In the genomic region with DNA sequence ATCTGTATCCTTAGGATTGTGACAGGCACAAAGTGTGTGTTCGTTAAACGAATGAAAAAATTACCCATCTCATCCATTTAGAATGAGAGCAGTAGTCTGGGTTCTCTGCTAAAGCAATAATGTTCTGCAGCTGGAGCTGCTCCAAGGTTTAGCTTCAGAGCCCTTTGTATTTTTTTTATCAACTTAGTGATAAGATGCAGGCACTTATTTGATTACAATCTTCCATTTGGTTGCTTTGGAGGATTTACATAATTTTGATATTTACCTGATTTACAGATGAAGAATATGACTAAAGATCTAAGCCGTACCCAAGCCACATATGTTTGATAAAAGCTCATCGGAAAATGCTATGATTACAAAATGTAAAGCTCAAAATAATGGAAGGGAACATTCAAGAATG, we compare ENCODE assay signal across 28 cellular contexts.
"Had no signal": no experiment of that assay in that cellular context is flagged by ENCODE, and none has a peak within 500 bp of the region (broad histone marks: within the 10 kb centered on the region; RNA-seq: fewer than 3 reads in every experiment).

No MANE protein-coding gene starts in this region.

- H3K27me3 Mint-ChIP-seq: naive B cell; stimulated activated naive B cell treated with anti-CD40 and anti-IgM and Interleukin-4, amounts not matched to agents 10 μg/mL and 1 μg/mL and 100 μg/mL, for 72 hours; stimulated activated naive CD8-positive, alpha-beta T cell treated with anti-CD3 and anti-CD28 coated beads, Interleukin-15, Interleukin-2, amounts not matched to agents 100 ng/mL and 50 ng/mL, for 24 hours had no signal

- H3K36me3 ChIP-seq: lower lobe of right lung, ovary, prostate gland, suprapubic skin, thoracic aorta, tibial artery, upper lobe of right lung had no signal

- H3K4me1 Mint-ChIP-seq: naive B cell; natural killer cell; stimulated activated naive B cell treated with anti-CD40 and anti-IgM and Interleukin-4, amounts not matched to agents 10 μg/mL and 1 μg/mL and 100 μg/mL, for 72 hours had no signal

- H3K27ac Mint-ChIP-seq: naive B cell; natural killer cell; nephron progenitor cell; stimulated activated naive B cell treated with anti-CD40 and anti-IgM and Interleukin-4, amounts not matched to agents 10 μg/mL and 1 μg/mL and 100 μg/mL, for 72 hours; stimulated activated naive CD8-positive, alpha-beta T cell treated with anti-CD3 and anti-CD28 coated beads, Interleukin-15, Interleukin-2, amounts not matched to agents 100 ng/mL and 50 ng/mL, for 24 hours had no signal

- H3K4me2 ChIP-seq: hepatocyte had no signal

- H3K79me2 ChIP-seq: hepatocyte had no signal

- H2AFZ ChIP-seq: hepatocyte had no signal

- H3K4me3 Mint-ChIP-seq: naive B cell; natural killer cell; nephron progenitor cell; stimulated activated naive B cell treated with anti-CD40 and anti-IgM and Interleukin-4, amounts not matched to agents 10 μg/mL and 1 μg/mL and 100 μg/mL, for 72 hours; stimulated activated naive CD8-positive, alpha-beta T cell treated with anti-CD3 and anti-CD28 coated beads, Interleukin-15, Interleukin-2, amounts not matched to agents 100 ng/mL and 50 ng/mL, for 24 hours had no signal

- H3K4me1 ChIP-seq: lower lobe of right lung, prostate gland, suprapubic skin, tibial artery, upper lobe of right lung had no signal

- ATAC-seq: left cardiac atrium; left lobe of liver; lower lobe of right lung; natural killer cell; right cardiac atrium; sciatic nerve; stimulated activated naive B cell treated with anti-CD40 and anti-IgM and Interleukin-4, amounts not matched to agents 10 μg/mL and 1 μg/mL and 100 μg/mL, for 72 hours; upper lobe of right lung had no signal

- H3K4me3 ChIP-seq: hepatocyte, lower lobe of right lung, ovary, prostate gland, skin epidermis, suprapubic skin, thoracic aorta, tibial artery, upper lobe of right lung had no signal

- DNase-seq: kidney glomerular epithelial cell; left cardiac atrium; lower lobe of right lung; mammary epithelial cell; mesenchymal stem cell; naive B cell; natural killer cell; nephron progenitor cell; ovary; posterior cingulate gyrus; retina; right cardiac atrium; stimulated activated CD4-positive, alpha-beta T cell treated with anti-CD3 and anti-CD28 coated beads, Interleukin-12 subunit alpha, Interleukin-12 subunit beta, amount 100 ng/mL, for 4 hours; stimulated activated CD4-positive, alpha-beta T cell treated with anti-CD3 and anti-CD28 coated beads, Interleukin-15, amount 100 ng/mL, for 24 hours; stimulated activated CD4-positive, alpha-beta T cell treated with anti-CD3 and anti-CD28 coated beads, Interleukin-2, amount 100 ng/mL, for 24 hours; stimulated activated CD4-positive, alpha-beta T cell treated with anti-CD3 and anti-CD28 coated beads, Interleukin-4, amount 100 ng/mL, for 1 hour; stimulated activated naive B cell treated with anti-CD40 and anti-IgM and Interleukin-4, amounts not matched to agents 10 μg/mL and 1 μg/mL and 100 μg/mL, for 72 hours; tibial artery; trophoblast cell; upper lobe of right lung had no signal

- H3K9me3 ChIP-seq: lower lobe of right lung, ovary, prostate gland, suprapubic skin, thoracic aorta, tibial artery, upper lobe of right lung had no signal

- H3K36me3 Mint-ChIP-seq: naive B cell; natural killer cell; stimulated activated naive B cell treated with anti-CD40 and anti-IgM and Interleukin-4, amounts not matched to agents 10 μg/mL and 1 μg/mL and 100 μg/mL, for 72 hours had no signal

- H3K27ac ChIP-seq: hepatocyte, lower lobe of right lung, ovary, prostate gland, skin epidermis, suprapubic skin, thoracic aorta, tibial artery, upper lobe of right lung had no signal

- H3K27me3 ChIP-seq: ovary, suprapubic skin, tibial artery, upper lobe of right lung had no signal
